ENCODE assay signal across 9 cellular contexts in genomic region chr1:214579183-214579582, GRCh38.
"Had no signal": no experiment of that assay in that cellular context is flagged by ENCODE, and none has a peak within 500 bp of the region (broad histone marks: within the 10 kb centered on the region; RNA-seq: fewer than 3 reads in every experiment).

No MANE protein-coding gene starts in this region.

- ATAC-seq: activated CD4-positive, CD25-positive, alpha-beta regulatory T cell treated with anti-CD3 and anti-CD28 coated beads, Interleukin-2, amount 50 U/mL, for 24 hours; left ventricle myocardium superior; pancreas had no signal

- DNase-seq: activated effector memory CD4-positive, alpha-beta T cell treated with anti-CD3 and anti-CD28 coated beads, Interleukin-2, amount 50 U/mL, for 16 hours; activated T-cell treated with anti-CD3 and anti-CD28 coated beads, Interleukin-2, amount 50 U/mL, for 24 hours; hippocampal formation; left ventricle myocardium superior; pancreas; stimulated activated CD4-positive, alpha-beta T cell treated with anti-CD3 and anti-CD28 coated beads, Interleukin-12 subunit alpha, Interleukin-12 subunit beta, amount 100 ng/mL, for 4 hours; stimulated activated naive CD4-positive, alpha-beta T cell treated with Interleukin-2 at 50 U/mL for 16 hours; trophoblast cell had no signal
